ENCODE assay signal across 1 cellular context in the genomic region with DNA sequence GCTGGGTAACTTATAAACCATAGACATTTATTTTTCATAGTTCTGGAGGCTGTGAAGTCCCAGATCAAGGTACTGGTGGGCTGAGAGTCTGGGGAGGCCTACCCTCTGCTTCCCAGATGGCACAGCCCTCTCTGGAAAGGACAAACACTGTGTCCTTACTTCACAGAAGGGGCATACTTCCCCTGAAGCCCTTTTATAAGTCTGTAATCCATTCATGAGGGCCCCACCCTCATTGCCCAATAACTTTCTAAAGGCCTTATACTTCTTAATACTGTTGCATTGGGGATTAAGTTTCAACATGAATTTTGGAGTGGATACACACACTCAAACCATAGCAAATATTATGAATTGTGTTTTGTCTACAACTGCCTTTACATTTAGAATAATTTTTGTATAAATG.
TF ChIP-seq lines count a peak whose summit lies in the region.

No MANE protein-coding gene starts in this region.

TF ChIP-seq in HepG2, 621 proteins besides CTCF, POLR2A, EP300 and RAD21:
- TF ChIP-seq ZNF556 (CRISPR knock-in tag; IDR thresholded peaks at IDR 0.05; ENCODE audit: borderline replicate concordance) (no peak), RBM22 (optimal IDR thresholded peaks at IDR 0.05; ENCODE audit: low read length) (peak; percentile 42)
